In the genomic region with DNA sequence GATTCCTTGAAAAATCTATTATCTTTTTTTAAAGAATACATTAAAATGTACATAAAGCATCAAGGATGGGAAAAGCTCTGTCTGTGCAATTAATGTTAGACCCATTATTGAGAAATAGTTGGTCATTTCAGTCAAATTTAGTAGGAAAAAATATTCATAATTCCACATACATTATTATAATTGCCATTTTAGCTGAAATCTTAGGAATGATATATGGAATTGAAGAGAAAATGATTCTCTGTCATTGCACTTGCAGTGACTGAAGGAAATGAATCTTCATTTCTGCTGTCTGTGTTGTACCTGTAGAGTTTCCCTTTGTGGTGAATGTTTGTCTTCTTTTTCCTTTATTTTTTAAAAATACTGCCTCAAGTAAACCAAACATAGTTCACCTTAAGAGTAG, we compare ENCODE assay signal across 27 cellular contexts.
"Had no signal": no experiment of that assay in that cellular context is flagged by ENCODE, and none has a peak within 500 bp of the region (broad histone marks: within the 10 kb centered on the region; RNA-seq: fewer than 3 reads in every experiment).

No MANE protein-coding gene starts in this region.

- DNase-seq: colonic mucosa; cortex of kidney; dermis blood vessel endothelial cell; dorsolateral prefrontal cortex; effector CD4-positive, alpha-beta T cell; effector CD8-positive, alpha-beta T cell; effector memory CD4-positive, alpha-beta T cell; effector memory CD8-positive, alpha-beta T cell; endodermal cell; erythroblast; esophagus squamous epithelium; foreskin fibroblast; foreskin keratinocyte; foreskin melanocyte; gastrocnemius medialis; glutamatergic neuron; head of caudate nucleus; heart left ventricle; heart right ventricle had no signal

- H3K27me3 ChIP-seq: colonic mucosa, dorsolateral prefrontal cortex, esophagus muscularis mucosa, esophagus squamous epithelium, foreskin keratinocyte, gastrocnemius medialis, gastroesophageal sphincter, heart left ventricle, heart right ventricle had no signal

- H3K27ac ChIP-seq: colonic mucosa, coronary artery, dorsolateral prefrontal cortex, epithelial cell of prostate, esophagus muscularis mucosa, esophagus squamous epithelium, foreskin keratinocyte, gastrocnemius medialis, gastroesophageal sphincter, heart left ventricle, heart right ventricle had no signal

- H3K36me3 ChIP-seq: colonic mucosa, esophagus muscularis mucosa, esophagus squamous epithelium, gastrocnemius medialis, gastroesophageal sphincter, heart left ventricle, heart right ventricle had no signal

- H3K4me1 ChIP-seq: colonic mucosa, esophagus muscularis mucosa, esophagus squamous epithelium, foreskin keratinocyte, gastrocnemius medialis, gastroesophageal sphincter, heart left ventricle, heart right ventricle had no signal

- FAIRE-seq: colon, endometrium, endothelial cell of umbilical vein had no signal

- H3K9me3 ChIP-seq: colonic mucosa, esophagus muscularis mucosa, esophagus squamous epithelium, gastrocnemius medialis, gastroesophageal sphincter, heart left ventricle, heart right ventricle had no signal

- ATAC-seq: effector memory CD8-positive, alpha-beta T cell; esophagus mucosa; foreskin keratinocyte; gastrocnemius medialis; gastroesophageal sphincter; heart left ventricle; heart right ventricle had no signal

- H3K4me3 ChIP-seq: colonic mucosa, coronary artery, dorsolateral prefrontal cortex, esophagus muscularis mucosa, esophagus squamous epithelium, gastrocnemius medialis, gastroesophageal sphincter, heart left ventricle, heart right ventricle had no signal
